1 cellular context compared by ENCODE assay signal in genomic region chr5:175394601-175395000, GRCh38.
TF ChIP-seq lines count a peak whose summit lies in the region.

No MANE protein-coding gene starts in this region.

TF ChIP-seq in GM23338, 12 proteins besides CTCF, POLR2A, EP300 and RAD21 (continued from another document):
- no peak for TF ChIP-seq ZNF462 (CRISPR knock-in tag; IDR thresholded peaks at IDR 0.05)
- no peak for TF ChIP-seq POLR2AphosphoS5 (IDR thresholded peaks at IDR 0.05; ENCODE audit: low read depth)
- TF ChIP-seq CREB1 (CRISPR knock-in tag; IDR thresholded peaks at IDR 0.05; ENCODE audit: low read depth), result no peak
- TF ChIP-seq ETS1 (IDR thresholded peaks at IDR 0.05), result no peak
